ENCODE assay signal across 23 cellular contexts in genomic region chr12:29692237-29692636, GRCh38.
"Had no signal": no experiment of that assay in that cellular context is flagged by ENCODE, and none has a peak within 500 bp of the region (broad histone marks: within the 10 kb centered on the region; RNA-seq: fewer than 3 reads in every experiment).

No MANE protein-coding gene starts in this region.

- H3K27me3 Mint-ChIP-seq: activated B cell treated with CpG ODN at 0.5 μM for 24 hours; progenitor cell of endocrine pancreas; stimulated activated naive CD8-positive, alpha-beta T cell treated with anti-CD3 and anti-CD28 coated beads, Interleukin-15, amount 100 ng/mL, for 72 hours had no signal

- H3K4me1 Mint-ChIP-seq: activated B cell treated with CpG ODN at 0.5 μM for 24 hours; activated CD4-positive, alpha-beta T cell treated with anti-CD3 and anti-CD28 coated beads for 36 hours; activated naive CD4-positive, alpha-beta T cell treated with anti-CD3 and anti-CD28 coated beads, Interleukin-2, amount 10 ng/mL, durations not matched to agents 7 days and 5 days; stimulated activated naive CD8-positive, alpha-beta T cell treated with anti-CD3 and anti-CD28 coated beads, Interleukin-15, amount 100 ng/mL, for 72 hours had no signal

- H3K79me2 ChIP-seq: hepatocyte had no signal

- H3K27me3 ChIP-seq: colonic mucosa, esophagus muscularis mucosa, hepatocyte, tibial artery had no signal

- H3K9me3 Mint-ChIP-seq: activated B cell treated with CpG ODN at 0.5 μM for 24 hours; activated CD4-positive, alpha-beta memory T cell treated with anti-CD3 and anti-CD28 coated beads for 36 hours; activated naive CD4-positive, alpha-beta T cell treated with anti-CD3 and anti-CD28 coated beads, Interleukin-2, amount 10 ng/mL, durations not matched to agents 7 days and 5 days; mesothelial cell of epicardium had no signal

- H3K4me3 ChIP-seq: colonic mucosa, dorsolateral prefrontal cortex, esophagus muscularis mucosa, hepatocyte, left ventricle myocardium inferior, tibial artery had no signal

- H3K36me3 Mint-ChIP-seq: activated CD4-positive, alpha-beta memory T cell treated with anti-CD3 and anti-CD28 coated beads for 36 hours; activated naive CD4-positive, alpha-beta T cell treated with anti-CD3 and anti-CD28 coated beads, Interleukin-2, amount 10 ng/mL, durations not matched to agents 7 days and 5 days; mesothelial cell of epicardium; naive thymus-derived CD8-positive, alpha-beta T cell had no signal

- H3K27ac Mint-ChIP-seq: activated B cell treated with CpG ODN at 0.5 μM for 24 hours; activated CD4-positive, alpha-beta memory T cell treated with anti-CD3 and anti-CD28 coated beads for 36 hours; activated CD4-positive, alpha-beta T cell treated with anti-CD3 and anti-CD28 coated beads for 36 hours; activated naive CD4-positive, alpha-beta T cell treated with anti-CD3 and anti-CD28 coated beads, Interleukin-2, amount 10 ng/mL, durations not matched to agents 7 days and 5 days; effector memory CD8-positive, alpha-beta T cell; mesothelial cell of epicardium; naive thymus-derived CD8-positive, alpha-beta T cell; progenitor cell of endocrine pancreas; stimulated activated naive CD8-positive, alpha-beta T cell treated with anti-CD3 and anti-CD28 coated beads, Interleukin-15, amount 100 ng/mL, for 72 hours had no signal

- H2AFZ ChIP-seq: hepatocyte had no signal

- H3K4me3 Mint-ChIP-seq: activated B cell treated with CpG ODN at 0.5 μM for 24 hours; activated CD4-positive, alpha-beta memory T cell treated with anti-CD3 and anti-CD28 coated beads for 36 hours; activated CD4-positive, alpha-beta T cell treated with anti-CD3 and anti-CD28 coated beads for 36 hours; activated naive CD4-positive, alpha-beta T cell treated with anti-CD3 and anti-CD28 coated beads, Interleukin-2, amount 10 ng/mL, durations not matched to agents 7 days and 5 days; effector memory CD8-positive, alpha-beta T cell; mesothelial cell of epicardium; naive thymus-derived CD8-positive, alpha-beta T cell; stimulated activated naive CD8-positive, alpha-beta T cell treated with anti-CD3 and anti-CD28 coated beads, Interleukin-15, amount 100 ng/mL, for 72 hours had no signal

- H3K36me3 ChIP-seq: colonic mucosa, esophagus muscularis mucosa, left ventricle myocardium inferior, tibial artery had no signal

- H3K27ac ChIP-seq: colonic mucosa, dorsolateral prefrontal cortex, esophagus muscularis mucosa, hepatocyte, left ventricle myocardium inferior, tibial artery had no signal

- DNase-seq: activated B cell treated with CpG ODN at 0.5 μM for 24 hours; activated CD4-positive, alpha-beta memory T cell treated with anti-CD3 and anti-CD28 coated beads for 36 hours; activated CD4-positive, alpha-beta T cell treated with anti-CD3 and anti-CD28 coated beads for 36 hours; activated effector memory CD4-positive, alpha-beta T cell treated with anti-CD3 and anti-CD28 coated beads, Interleukin-2, amount 50 U/mL, for 16 hours; activated naive CD4-positive, alpha-beta T cell treated with anti-CD3 and anti-CD28 coated beads, Interleukin-2, amount 10 ng/mL, durations not matched to agents 7 days and 5 days; amygdala; colonic mucosa; dorsolateral prefrontal cortex; effector memory CD8-positive, alpha-beta T cell; glutamatergic neuron; kidney glomerular epithelial cell; left ventricle myocardium inferior; naive thymus-derived CD8-positive, alpha-beta T cell; stimulated activated CD4-positive, alpha-beta T cell treated with anti-CD3 and anti-CD28 coated beads, Interleukin-4, amount 100 ng/mL, for 4 hours; stimulated activated naive CD8-positive, alpha-beta T cell treated with anti-CD3 and anti-CD28 coated beads, Interleukin-15, amount 100 ng/mL, for 72 hours; T1000; tibial artery had no signal

- H3K4me2 ChIP-seq: hepatocyte had no signal

- ATAC-seq: activated CD4-positive, alpha-beta T cell treated with anti-CD3 and anti-CD28 coated beads for 36 hours; effector memory CD8-positive, alpha-beta T cell; naive thymus-derived CD8-positive, alpha-beta T cell; stimulated activated naive CD8-positive, alpha-beta T cell treated with anti-CD3 and anti-CD28 coated beads, Interleukin-15, amount 100 ng/mL, for 72 hours had no signal

- H3K9me3 ChIP-seq: colonic mucosa, esophagus muscularis mucosa, left ventricle myocardium inferior, tibial artery had no signal

- FAIRE-seq: bronchial epithelial cell, endothelial cell of umbilical vein had no signal

- H3K4me1 ChIP-seq: colonic mucosa had no signal
